In the genomic region with DNA sequence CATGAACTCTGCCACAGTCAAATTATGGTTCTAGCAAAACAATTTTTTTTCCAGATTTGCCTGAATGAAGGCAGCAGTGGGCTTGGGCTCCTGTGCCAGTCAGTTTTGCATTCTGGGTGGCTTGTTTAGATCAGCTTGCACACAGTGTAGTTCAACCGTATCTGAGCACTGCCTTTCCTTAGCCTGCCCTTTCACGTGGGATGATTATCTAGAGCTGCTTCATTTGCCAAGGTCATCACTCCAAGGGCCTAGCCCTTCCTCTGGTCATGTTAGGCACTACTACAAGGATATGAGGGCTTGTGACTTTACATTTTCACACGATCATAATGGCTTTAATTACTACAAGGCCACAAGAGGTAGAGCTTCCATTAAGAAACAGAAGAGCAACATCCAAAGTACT, we compare ENCODE assay signal across 17 cellular contexts.
DNase-seq lines count a peak whose midpoint lies in the region; ATAC-seq and TF ChIP-seq lines count a peak whose summit lies in the region.
"Had no signal": no experiment of that assay in that cellular context is flagged by ENCODE, and none has a peak within 500 bp of the region (broad histone marks: within the 10 kb centered on the region; RNA-seq: fewer than 3 reads in every experiment).

No MANE protein-coding gene starts in this region.

- H3K27ac ChIP-seq in parathyroid adenoma, result peak overlapping the region; percentile 84
- H3K27ac ChIP-seq: 22Rv1, A549, C4-2B, GM23248 had no signal

- H3K27me3 ChIP-seq in parathyroid adenoma (ENCODE audit: control insufficient read depth, insufficient read depth, low read length), result no peaks in the 10 kb centered on the region

- ATAC-seq in left ventricle myocardium superior (peak; percentile 32), left cardiac atrium (no peak), GM19324 (IDR thresholded peaks at IDR 0.05; ENCODE audit: low FRiP score, unreplicated experiment) (no peak), GM19035 (IDR thresholded peaks at IDR 0.05; ENCODE audit: unreplicated experiment) (no peak)
- ATAC-seq: A549, GM12878, HepG2 had no signal

- H3K4me2 ChIP-seq in parathyroid adenoma (ENCODE audit: low read length), result no peak overlapping the region
- H3K4me2 ChIP-seq: A549 had no signal

- no peak overlapping the region for H3K9ac ChIP-seq in parathyroid adenoma
- H3K9ac ChIP-seq: GM23248 had no signal

- no peaks in the 10 kb centered on the region for H3K36me3 ChIP-seq in parathyroid adenoma (ENCODE audit: control insufficient read depth, insufficient read depth, low read length)
- H3K36me3 ChIP-seq: HAP-1 had no signal

- DNase-seq in left ventricle myocardium superior, result no peak
- no peak for DNase-seq in left cardiac atrium
- DNase-seq in NCI-H69 (lab: John Stamatoyannopoulos, UW), result peak; percentile 52
- DNase-seq in NCI-H146 (lab: John Stamatoyannopoulos, UW), result no peak
- DNase-seq: AML-193; Caco-2; CD4-positive, alpha-beta T cell had no signal

- H3K4me1 ChIP-seq in parathyroid adenoma, result peaks cover 22% of the 10 kb centered on the region
- H3K4me1 ChIP-seq: A549, Caco-2 had no signal

- H2AFZ ChIP-seq in parathyroid adenoma, result peak overlapping the region; percentile 56
- H2AFZ ChIP-seq: GM23248 had no signal

- no peak for TF ChIP-seq CTCF in parathyroid adenoma (IDR thresholded peaks at IDR 0.05)

- no peaks in the 10 kb centered on the region for H3K9me3 ChIP-seq in parathyroid adenoma (ENCODE audit: control insufficient read depth, low read length)
- H3K9me3 ChIP-seq: A549, Caco-2, HAP-1 had no signal

- no peak overlapping the region for H3K4me3 ChIP-seq in parathyroid adenoma (ENCODE audit: low read depth, low read length)
- H3K4me3 ChIP-seq: A549, GM12878, GM23248, HAP-1 had no signal

- intact Hi-C loops in left ventricle myocardium superior (cut with micrococcal nuclease), result no loop called here
- intact Hi-C loops in left cardiac atrium (cut with DNase I), result no loop called here

- H3K79me2 ChIP-seq in parathyroid adenoma, result no peaks in the 10 kb centered on the region
